In genomic region chr1:46341222-46342083, GRCh38 we compare ENCODE assay signal across 6 cellular contexts. TPM values are rescaled to one million over a fixed set of nuclear protein-coding genes. Genes with fewer than 3 reads are reported as not detected.
DNase-seq lines count a peak whose midpoint lies in the region; ATAC-seq and TF ChIP-seq lines count a peak whose summit lies in the region.

No MANE protein-coding gene starts in this region.

- in situ Hi-C loops in GM13976 (cut with MboI; ENCODE audit: low sequenced_read_pairs, unreplicated experiment): no loop called here

- H3K9me3 Mint-ChIP-seq in CD4-positive, alpha-beta T cell: no peaks in the 10 kb centered on the region
- no peaks in the 10 kb centered on the region for H3K9me3 Mint-ChIP-seq in activated naive CD8-positive, alpha-beta T cell treated with anti-CD3 and anti-CD28 coated beads for 36 hours

- H3K27me3 Mint-ChIP-seq in CD4-positive, alpha-beta T cell: no peaks in the 10 kb centered on the region
- H3K27me3 Mint-ChIP-seq in activated naive CD8-positive, alpha-beta T cell treated with anti-CD3 and anti-CD28 coated beads for 36 hours: no peaks in the 10 kb centered on the region

- H3K36me3 ChIP-seq in mesendoderm (ENCODE audit: control insufficient read depth, insufficient read depth, low read length): peaks cover 3% of the 10 kb centered on the region

- POLR2A ChIA-PET in CD4-positive, alpha-beta T cell (lab: Charles Lee): interaction anchor here (0.7 to 2.2 kb wide), 5 partner anchors 8 to 175 kb away, joined by 3 to 30 read pairs (median 7); partner anchors contain the start of genes LRRC41, RAD54L and UQCRH

- CTCF ChIA-PET in CD4-positive, alpha-beta T cell (lab: Charles Lee): interaction anchor here (0.7 to 3.1 kb wide), 5 partner anchors 14 to 97 kb away, joined by 3 to 29 read pairs (median 4); partner anchors contain the start of genes LRRC41 and UQCRH

- peak overlapping the region; percentile 95 for H3K56ac ChIP-seq in mesendoderm (ENCODE audit: low read length)

- no peak overlapping the region for H2BK15ac ChIP-seq in mesendoderm (replicated peaks; ENCODE audit: low read depth)

- ATAC-seq in CD4-positive, alpha-beta T cell (ENCODE audit: poor library complexity): no peak
- no peak for ATAC-seq in GM19463 (IDR thresholded peaks at IDR 0.05; ENCODE audit: unreplicated experiment)

- H3K9ac ChIP-seq in mesendoderm (ENCODE audit: low read length): peak overlapping the region; percentile 80

- H2BK5ac ChIP-seq in mesendoderm (ENCODE audit: low read length): no peak overlapping the region

- H3K4me2 ChIP-seq in mesendoderm (ENCODE audit: low read length): peak overlapping the region; percentile 73

- no peak overlapping the region for H2BK120ac ChIP-seq in mesendoderm (ENCODE audit: low read depth, low read length)

- peaks cover 52% of the 10 kb centered on the region for H3K4me1 Mint-ChIP-seq in CD4-positive, alpha-beta T cell (ENCODE audit: low read depth)
- H3K4me1 Mint-ChIP-seq in activated naive CD8-positive, alpha-beta T cell treated with anti-CD3 and anti-CD28 coated beads for 36 hours: peaks cover 37% of the 10 kb centered on the region

- peak overlapping the region; percentile 69 for H3K4me3 ChIP-seq in mesendoderm (ENCODE audit: low read length)

- DNase-seq in CD4-positive, alpha-beta T cell: peak in 1 of 10 experiments; percentile 6
- no peak for DNase-seq in activated naive CD8-positive, alpha-beta T cell treated with anti-CD3 and anti-CD28 coated beads for 36 hours
- DNase-seq in mesendoderm (no peak), GM13976 (ENCODE audit: low spot score) (no peak), DMS 273 treated with DMSO at 0.1 percent for 48 hours (lab: John Stamatoyannopoulos, UW) (no peak)

- H3K27ac ChIP-seq in CD4-positive, alpha-beta T cell (ENCODE audit: low read depth, low read length): peak overlapping the region; percentile 91
- H3K27ac ChIP-seq in mesendoderm (ENCODE audit: low read depth, low read length): no peak overlapping the region

- H3K4ac ChIP-seq in mesendoderm (ENCODE audit: low read depth, low read length): no peak overlapping the region

- intact Hi-C loops in CD4-positive, alpha-beta T cell (cut with DNase I, micrococcal nuclease): loop anchor here (2.0 to 10.0 kb wide), 4 partner anchors 39 to 973 kb away; partner anchors contain the start of genes EFCAB14 (in 1 of the 2), LRRC41 (in 1 of the 2), RAD54L (in 1 of the 2) and STIL (in 1 of the 2)

- H3K79me2 ChIP-seq in mesendoderm (ENCODE audit: control insufficient read depth, insufficient read depth, low read length): peaks cover 13% of the 10 kb centered on the region

- no peaks in the 10 kb centered on the region for H3K4me1 ChIP-seq in mesendoderm (ENCODE audit: control insufficient read depth, low read depth, low read length)

- TF ChIP-seq CTCF in CD4-positive, alpha-beta T cell (IDR thresholded peaks at IDR 0.05): no peak
- no peak for TF ChIP-seq CTCF in GM13976 (IDR thresholded peaks at IDR 0.05; ENCODE audit: borderline replicate concordance, control extremely low read depth, extremely low read depth, insufficient read depth, missing control alignments)

- H2AK5ac ChIP-seq in mesendoderm (ENCODE audit: low read length): no peak overlapping the region

- WGBS in mesendoderm (ENCODE audit: extremely low coverage, insufficient coverage, low lambda C conversion rate): no CpG with 5 or more reads among the region's 31 CpGs

- no peak overlapping the region for H4K8ac ChIP-seq in mesendoderm (ENCODE audit: low read depth, low read length)

- H3K23ac ChIP-seq in mesendoderm (ENCODE audit: low read length): no peak overlapping the region

- H3K18ac ChIP-seq in mesendoderm (ENCODE audit: low read length): no peak overlapping the region

- no peaks in the 10 kb centered on the region for H3K27me3 ChIP-seq in CD4-positive, alpha-beta T cell (ENCODE audit: control insufficient read depth, insufficient read depth, low read length)
- no peaks in the 10 kb centered on the region for H3K27me3 ChIP-seq in mesendoderm (ENCODE audit: insufficient read depth, low read length, poor library complexity)

- H3K36me3 Mint-ChIP-seq in CD4-positive, alpha-beta T cell (ENCODE audit: low read depth): peaks cover 48% of the 10 kb centered on the region
- H3K36me3 Mint-ChIP-seq in activated naive CD8-positive, alpha-beta T cell treated with anti-CD3 and anti-CD28 coated beads for 36 hours: peaks cover 23% of the 10 kb centered on the region

- peaks cover 21% of the 10 kb centered on the region for H3K79me1 ChIP-seq in mesendoderm (ENCODE audit: low read length)

- H4K5ac ChIP-seq in mesendoderm (ENCODE audit: low read length): no peak overlapping the region

- no peaks in the 10 kb centered on the region for H3K9me3 ChIP-seq in CD4-positive, alpha-beta T cell (ENCODE audit: control insufficient read depth, low read length)

- peak overlapping the region; percentile 99 for H3K4me3 Mint-ChIP-seq in CD4-positive, alpha-beta T cell
- H3K4me3 Mint-ChIP-seq in activated naive CD8-positive, alpha-beta T cell treated with anti-CD3 and anti-CD28 coated beads for 36 hours: peak overlapping the region; percentile 99

- peak overlapping the region; percentile 97 for H3K27ac Mint-ChIP-seq in CD4-positive, alpha-beta T cell
- H3K27ac Mint-ChIP-seq in activated naive CD8-positive, alpha-beta T cell treated with anti-CD3 and anti-CD28 coated beads for 36 hours: peak overlapping the region; percentile 99

RNA-seq across cellular contexts. Expression of gene NSUN4, which starts 0.8 kb away (rescaled TPM):
- 10 to 100 TPM; 34.9 to 36.7 TPM for total RNA-seq in CD4-positive, alpha-beta T cell
- 10 to 100 TPM; 32.0 to 32.5 TPM for total RNA-seq in activated naive CD8-positive, alpha-beta T cell treated with anti-CD3 and anti-CD28 coated beads for 36 hours
- polyA plus RNA-seq in mesendoderm (2013, experiment 1 of 2): 15.9 TPM
- polyA plus RNA-seq in mesendoderm (2013, experiment 2 of 2): 16.9 TPM

RNA-seq across cellular contexts. Expression of gene UQCRH, which starts 38.0 kb away (rescaled TPM):
- total RNA-seq in CD4-positive, alpha-beta T cell: 100 to 1,000 TPM; 101 to 103 TPM
- total RNA-seq in activated naive CD8-positive, alpha-beta T cell treated with anti-CD3 and anti-CD28 coated beads for 36 hours: 100 to 1,000 TPM; 455 to 457 TPM
- polyA plus RNA-seq in mesendoderm (2013, experiment 1 of 2): 881 TPM
- 871 TPM for polyA plus RNA-seq in mesendoderm (2013, experiment 2 of 2)

RNA-seq across cellular contexts. Expression of gene LRRC41, which starts 38.0 kb away (rescaled TPM):
- 10 to 100 TPM; 23.0 to 24.3 TPM for total RNA-seq in CD4-positive, alpha-beta T cell
- 10 to 100 TPM; 33.6 to 35.6 TPM for total RNA-seq in activated naive CD8-positive, alpha-beta T cell treated with anti-CD3 and anti-CD28 coated beads for 36 hours
- polyA plus RNA-seq in mesendoderm (2013, experiment 1 of 2): 23.2 TPM
- polyA plus RNA-seq in mesendoderm (2013, experiment 2 of 2): 22.7 TPM

RNA-seq across cellular contexts. Expression of gene FAAH, which starts 52.7 kb away (rescaled TPM):
- 10 to 100 TPM; 11.7 to 15.0 TPM for total RNA-seq in CD4-positive, alpha-beta T cell
- 1 to 10 TPM; 2.8 to 3.4 TPM for total RNA-seq in activated naive CD8-positive, alpha-beta T cell treated with anti-CD3 and anti-CD28 coated beads for 36 hours
- 3.3 TPM for polyA plus RNA-seq in mesendoderm (2013, experiment 1 of 2)
- polyA plus RNA-seq in mesendoderm (2013, experiment 2 of 2): 3.3 TPM

Comparison
In these comparisons a context has a peak if more than half of its experiments do, and no peak if none do; other contexts are left out.
1. RNA of gene UQCRH, which starts 38.0 kb away (total RNA-seq): 455 to 457 TPM in activated naive CD8-positive, alpha-beta T cell treated with anti-CD3 and anti-CD28 coated beads for 36 hours; 101 to 103 TPM in CD4-positive, alpha-beta T cell; every median in the first group is over 4 times any median in the second.